12 cellular contexts compared by ENCODE assay signal in genomic region chr14:52693004-52693403, GRCh38. TPM values are rescaled to one million over a fixed set of nuclear protein-coding genes. Genes with fewer than 3 reads are reported as not detected.
DNase-seq lines count a peak whose midpoint lies in the region; ATAC-seq and TF ChIP-seq lines count a peak whose summit lies in the region.
"Had no signal": no experiment of that assay in that cellular context is flagged by ENCODE, and none has a peak within 500 bp of the region (broad histone marks: within the 10 kb centered on the region; RNA-seq: fewer than 3 reads in every experiment).

No MANE protein-coding gene starts in this region.

- POLR2A ChIA-PET in CD4-positive, alpha-beta T cell (lab: Charles Lee): interaction anchor here (1.0 to 1.2 kb wide), 2 partner anchors 14 to 49 kb away, joined by 4 to 5 read pairs; partner anchors contain the start of gene PSMC6
- POLR2A ChIA-PET in T-cell (lab: Charles Lee): interaction anchor here (0.6 to 0.8 kb wide), 2 partner anchors 20 to 381 kb away, joined by 3 read pairs; no protein-coding TSS in a partner anchor

- H3K9me3 Mint-ChIP-seq in CD4-positive, alpha-beta T cell: no peaks in the 10 kb centered on the region
- H3K9me3 Mint-ChIP-seq in T-cell: no peaks in the 10 kb centered on the region
- H3K9me3 Mint-ChIP-seq: activated B cell treated with CpG ODN at 0.5 μM for 24 hours had no signal

- no peak overlapping the region for H3K27ac ChIP-seq in CD4-positive, alpha-beta T cell (ENCODE audit: low read depth, low read length)
- H3K27ac ChIP-seq in esophagus (ENCODE audit: low read depth in 2 of 2, low read length in 1 of 2) (no peak overlapping the region), spleen (peak overlapping the region in 1 of 8 donors; percentile 54)

- H3K36me3 Mint-ChIP-seq in CD4-positive, alpha-beta T cell (ENCODE audit: low read depth): peaks cover 8% of the 10 kb centered on the region
- peaks cover 8% of the 10 kb centered on the region for H3K36me3 Mint-ChIP-seq in T-cell

- 58 to 61% methylated on average over 2 of the region's 2 CpGs for WGBS in esophagus, 2 donors
- 55 to 82% (median 67%) methylated on average over 2 of the region's 2 CpGs for WGBS in spleen, 5 donors

- H3K27ac Mint-ChIP-seq in CD4-positive, alpha-beta T cell: peak overlapping the region; percentile 66
- H3K27ac Mint-ChIP-seq in T-cell: peak overlapping the region in 1 of 2 donors; percentile 20
- H3K27ac Mint-ChIP-seq: activated B cell treated with CpG ODN at 0.5 μM for 24 hours had no signal

- H3K9me3 ChIP-seq in BE2C (no peaks in the 10 kb centered on the region), esophagus (ENCODE audit: control insufficient read depth in 2 of 2, insufficient read depth in 1 of 2, low read depth in 1 of 2, low read length in 1 of 2) (no peaks in the 10 kb centered on the region), spleen (no peaks in the 10 kb centered on the region)
- H3K9me3 ChIP-seq in CD4-positive, alpha-beta T cell (ENCODE audit: control insufficient read depth, low read length): no peaks in the 10 kb centered on the region

- CTCF ChIA-PET in CD4-positive, alpha-beta T cell (lab: Charles Lee): no interaction called here
- CTCF ChIA-PET in T-cell (lab: Charles Lee): interaction anchor here in 1 of 2 donors (0.6 to 1.2 kb wide), 2 partner anchors 20 to 49 kb away, joined by 3 read pairs; no protein-coding TSS in a partner anchor

- H3K27me3 ChIP-seq in BE2C (no peaks in the 10 kb centered on the region), esophagus (ENCODE audit: control insufficient read depth in 1 of 2, insufficient read depth in 2 of 2, low read length in 2 of 2) (no peaks in the 10 kb centered on the region), spleen (replicated peaks in 1 of 7) (no peaks in the 10 kb centered on the region)
- H3K27me3 ChIP-seq in CD4-positive, alpha-beta T cell (ENCODE audit: control insufficient read depth, insufficient read depth, low read length): no peaks in the 10 kb centered on the region

- peaks cover 66% of the 10 kb centered on the region for H3K4me1 Mint-ChIP-seq in CD4-positive, alpha-beta T cell (ENCODE audit: low read depth)
- peaks cover 62 to 69% (median 62%) of the 10 kb centered on the region in 3 donors for H3K4me1 Mint-ChIP-seq in T-cell

- H3K4me3 Mint-ChIP-seq in CD4-positive, alpha-beta T cell: no peak overlapping the region
- peak overlapping the region; percentile 48 to 98 (median 55) for H3K4me3 Mint-ChIP-seq in T-cell
- H3K4me3 Mint-ChIP-seq: activated B cell treated with CpG ODN at 0.5 μM for 24 hours had no signal

- ATAC-seq in CD4-positive, alpha-beta T cell (ENCODE audit: poor library complexity): no peak
- ATAC-seq in T-cell (replicated peaks in 1 of 4) (no peak), HG02678 (IDR thresholded peaks at IDR 0.05; ENCODE audit: unreplicated experiment) (no peak)
- ATAC-seq: left cardiac atrium had no signal

- intact Hi-C loops in CD4-positive, alpha-beta T cell (cut with DNase I, micrococcal nuclease): loop anchor here (5.0 kb wide), 3 partner anchors 39 to 141 kb away; partner anchors contain the start of genes GPR137C (in 1 of the 2), STYX (in 1 of the 2) and TXNDC16 (in 1 of the 2)
- intact Hi-C loops in spleen (cut with DNase I; ENCODE audit: low total_unique reads) (no loop called here), head of caudate nucleus (cut with DNase I) (no loop called here)

- peak overlapping the region; percentile 98 for H3K4me3 ChIP-seq in BE2C (ENCODE audit: low read depth, low read length)
- peak overlapping the region; percentile 4 to 49 for H3K4me3 ChIP-seq in esophagus (ENCODE audit: low read depth in 1 of 2, low read length in 2 of 2)
- H3K4me3 ChIP-seq in spleen: no peak overlapping the region

- no peak for TF ChIP-seq POLR2A in spleen (IDR thresholded peaks at IDR 0.05)

- H3K36me3 ChIP-seq in BE2C: peaks cover 3% of the 10 kb centered on the region
- H3K36me3 ChIP-seq in esophagus (ENCODE audit: control insufficient read depth in 2 of 2, insufficient read depth in 2 of 2, low read length in 1 of 2): no peaks in the 10 kb centered on the region
- no peaks in the 10 kb centered on the region for H3K36me3 ChIP-seq in spleen

- no peaks in the 10 kb centered on the region for H3K27me3 Mint-ChIP-seq in CD4-positive, alpha-beta T cell
- H3K27me3 Mint-ChIP-seq in T-cell: no peaks in the 10 kb centered on the region
- H3K27me3 Mint-ChIP-seq: activated B cell treated with CpG ODN at 0.5 μM for 24 hours had no signal

- TF ChIP-seq CTCF in BE2C (IDR thresholded peaks at IDR 0.05; ENCODE audit: low read depth, low read length): no peak
- no peak for TF ChIP-seq CTCF in CD4-positive, alpha-beta T cell (IDR thresholded peaks at IDR 0.05)
- no peak for TF ChIP-seq CTCF in spleen (IDR thresholded peaks at IDR 0.05 in 8 of 11, conservative IDR thresholded peaks at IDR 0.05 in 3 of 11)

- H3K4me1 ChIP-seq in BE2C: peaks cover 8% of the 10 kb centered on the region
- H3K4me1 ChIP-seq in esophagus (ENCODE audit: control insufficient read depth in 2 of 2, insufficient read depth in 2 of 2, low read length in 1 of 2): no peaks in the 10 kb centered on the region
- peaks cover 3 to 80% (median 41%) of the 10 kb centered on the region in 6 donors for H3K4me1 ChIP-seq in spleen

- DNase-seq in BE2C (peak; percentile 23), T-cell (no peak), EL (no peak), spleen (no peak), head of caudate nucleus (no peak)
- DNase-seq in CD4-positive, alpha-beta T cell: no peak
- DNase-seq: activated B cell treated with CpG ODN at 0.5 μM for 24 hours; left cardiac atrium; retina; stimulated activated CD4-positive, alpha-beta T cell treated with anti-CD3 and anti-CD28 coated beads, Interleukin-4, amount 100 ng/mL, for 24 hours had no signal

RNA-seq across cellular contexts. Expression of gene ERO1A, which starts 2.4 kb away (rescaled TPM):
- polyA plus RNA-seq in BE2C (2012; ENCODE audit: insufficient read depth, insufficient read length, low read depth): 19.0 TPM
- 10 to 100 TPM; 58.6 to 60.7 TPM for total RNA-seq in CD4-positive, alpha-beta T cell
- total RNA-seq in T-cell (10 to 100 TPM; 62.7 to 97.3 (median 91.3) TPM), spleen (10 to 100 TPM; 42.1 to 79.7 (median 46.5) TPM)
- polyA plus RNA-seq in esophagus (100 to 1,000 TPM; 157 to 592 TPM), spleen (10 to 100 TPM in 1 of 3 donors, 1 to 10 TPM in 2; 8.5 to 10.6 (median 8.7) TPM)

RNA-seq across cellular contexts. Expression of gene PSMC6, which starts 14.0 kb away (rescaled TPM):
- 76.2 TPM for polyA plus RNA-seq in BE2C (2012; ENCODE audit: insufficient read depth, insufficient read length, low read depth)
- 100 to 1,000 TPM; 110 to 111 TPM for total RNA-seq in CD4-positive, alpha-beta T cell
- total RNA-seq in T-cell (100 to 1,000 TPM in 2 of 5 donors, 10 to 100 TPM in 3; 71.4 to 103 (median 74.9) TPM), spleen (10 to 100 TPM; 64.7 to 95.7 (median 82.0) TPM)
- polyA plus RNA-seq in esophagus (100 to 1,000 TPM in 1 of 2 donors, 10 to 100 TPM in 1; 77.5 to 110 TPM), spleen (10 to 100 TPM; 73.4 to 98.9 (median 83.9) TPM)

RNA-seq across cellular contexts. Expression of gene STYX, which starts 37.0 kb away (rescaled TPM):
- polyA plus RNA-seq in BE2C (2012; ENCODE audit: insufficient read depth, insufficient read length, low read depth): 1.8 TPM
- total RNA-seq in CD4-positive, alpha-beta T cell: 10 to 100 TPM; 15.3 to 16.2 TPM
- total RNA-seq in T-cell (10 to 100 TPM; 29.6 to 40.0 (median 36.9) TPM), spleen (10 to 100 TPM; 15.2 to 23.1 (median 17.8) TPM)
- polyA plus RNA-seq in esophagus (1 to 10 TPM; 3.2 to 6.0 TPM), spleen (10 to 100 TPM in 1 of 3 donors, 1 to 10 TPM in 2; 6.6 to 10.2 (median 6.9) TPM)

Comparison
In these comparisons a context has a peak if more than half of its experiments do, and no peak if none do; other contexts are left out.
1. H3K4me3 ChIP-seq: peak in BE2C (single experiment) and esophagus (2 of 2); none in spleen (0 of 8).
2. intact Hi-C loops: an anchor here in CD4-positive, alpha-beta T cell (5.0 kb wide); none called in spleen and head of caudate nucleus.